In the genomic region with DNA sequence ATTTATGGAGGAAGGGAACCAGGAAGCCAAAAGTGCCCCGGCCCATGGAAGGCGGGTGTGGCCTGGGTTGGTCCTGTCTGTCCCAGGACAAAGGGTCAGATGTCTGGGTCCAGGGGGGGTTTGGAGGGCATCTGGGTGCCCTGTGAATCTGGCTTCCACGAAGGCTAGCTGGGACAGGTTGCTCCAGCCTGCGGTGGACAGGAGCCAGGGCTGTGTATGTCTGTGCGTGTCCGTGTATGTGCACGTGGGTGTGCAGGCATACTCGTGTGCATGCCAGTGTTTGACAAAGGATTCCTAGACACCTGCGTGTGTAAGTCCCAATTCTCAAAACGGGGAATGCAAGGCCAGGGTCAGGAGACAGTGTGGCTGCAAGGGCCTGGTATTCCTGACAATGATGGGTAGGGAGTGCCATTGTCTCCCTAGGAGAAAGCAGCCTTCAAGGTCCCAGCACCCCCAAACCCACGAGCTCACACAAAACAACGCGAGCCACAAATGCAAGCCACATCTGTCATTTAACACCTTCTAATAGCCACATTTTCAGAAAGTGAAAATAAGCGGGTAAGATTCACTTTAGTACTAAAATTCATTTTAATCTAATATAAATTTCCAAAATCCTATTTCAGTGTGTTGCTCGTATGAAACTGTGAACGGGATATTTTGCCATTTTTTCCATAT, we compare ENCODE assay signal across 7 cellular contexts.
DNase-seq lines count a peak whose midpoint lies in the region; ATAC-seq and TF ChIP-seq lines count a peak whose summit lies in the region.

No MANE protein-coding gene starts in this region.

- H3K4me1 ChIP-seq in right atrium auricular region (peaks cover 0 to 91% of the 10 kb centered on the region in 2 donors), stomach smooth muscle (ENCODE audit: control insufficient read depth, insufficient read depth, low read length) (peaks cover 74% of the 10 kb centered on the region)

- H3K4me3 Mint-ChIP-seq in activated naive CD4-positive, alpha-beta T cell treated with anti-CD3 and anti-CD28 coated beads, Interleukin-2, amount 50 U/mL, for 24 hours: peak overlapping the region; percentile 91

- H3K27me3 ChIP-seq in right atrium auricular region (no peaks in the 10 kb centered on the region), stomach smooth muscle (ENCODE audit: control insufficient read depth in 1 of 2, insufficient read depth in 2 of 2, low read length in 2 of 2) (no peaks in the 10 kb centered on the region)

- H3K4me3 ChIP-seq in right atrium auricular region (peak overlapping the region; percentile 66 to 67), stomach smooth muscle (ENCODE audit: low read length in 2 of 2) (peak overlapping the region; percentile 31 to 81)

- in situ Hi-C loops in KBM-7 (cut with MboI; ENCODE audit: low pct_unique_long_range_greater_than_20kb, low sequenced_read_pairs): no loop called here

- no peaks in the 10 kb centered on the region for H3K9me3 ChIP-seq in right atrium auricular region
- no peaks in the 10 kb centered on the region for H3K9me3 ChIP-seq in stomach smooth muscle (ENCODE audit: control insufficient read depth in 2 of 2, low read length in 2 of 2)

- H3K27ac Mint-ChIP-seq in activated naive CD4-positive, alpha-beta T cell treated with anti-CD3 and anti-CD28 coated beads, Interleukin-2, amount 50 U/mL, for 24 hours: peak overlapping the region; percentile 98

- H3K36me3 Mint-ChIP-seq in activated naive CD4-positive, alpha-beta T cell treated with anti-CD3 and anti-CD28 coated beads, Interleukin-2, amount 50 U/mL, for 24 hours: no peaks in the 10 kb centered on the region

- H3K27me3 Mint-ChIP-seq in activated naive CD4-positive, alpha-beta T cell treated with anti-CD3 and anti-CD28 coated beads, Interleukin-2, amount 50 U/mL, for 24 hours: no peaks in the 10 kb centered on the region

- H3K4me1 Mint-ChIP-seq in activated naive CD4-positive, alpha-beta T cell treated with anti-CD3 and anti-CD28 coated beads, Interleukin-2, amount 50 U/mL, for 24 hours: peaks cover 75% of the 10 kb centered on the region

- H3K27ac ChIP-seq in right atrium auricular region (peak overlapping the region; percentile 96 to 100), stomach smooth muscle (ENCODE audit: low read length) (peak overlapping the region; percentile 93)

- ATAC-seq in HG03175 (IDR thresholded peaks at IDR 0.05; ENCODE audit: unreplicated experiment): no peak

- H3K9ac ChIP-seq in stomach smooth muscle (ENCODE audit: low read length in 2 of 2): peak overlapping the region; percentile 72 to 88

- no peaks in the 10 kb centered on the region for H3K9me3 Mint-ChIP-seq in activated naive CD4-positive, alpha-beta T cell treated with anti-CD3 and anti-CD28 coated beads, Interleukin-2, amount 50 U/mL, for 24 hours

- H3K36me3 ChIP-seq in right atrium auricular region: no peaks in the 10 kb centered on the region
- H3K36me3 ChIP-seq in stomach smooth muscle (ENCODE audit: control insufficient read depth in 2 of 2, insufficient read depth in 2 of 2, low read length in 2 of 2): no peaks in the 10 kb centered on the region

- no peak for TF ChIP-seq CTCF in right atrium auricular region (IDR thresholded peaks at IDR 0.05)

- DNase-seq in KBM-7 (peak; percentile 58), right atrium auricular region (ENCODE audit: low spot score) (no peak), glomerular visceral epithelial cell (ENCODE audit: extremely low spot score) (no peak), NCI-H2196 treated with DMSO at 0.1 percent for 48 hours (lab: John Stamatoyannopoulos, UW; ENCODE audit: unreplicated experiment) (no peak)
